Comparison of ENCODE assay signal across 13 cellular contexts in genomic region chr2:21042708-21042957, GRCh38. TPM values are rescaled to one million over a fixed set of nuclear protein-coding genes. Genes with fewer than 3 reads are reported as not detected.
DNase-seq lines count a peak whose midpoint lies in the region; ATAC-seq, FAIRE-seq and TF ChIP-seq lines count a peak whose summit lies in the region.
"Had no signal": no experiment of that assay in that cellular context is flagged by ENCODE, and none has a peak within 500 bp of the region (broad histone marks: within the 10 kb centered on the region; RNA-seq: fewer than 3 reads in every experiment).

No MANE protein-coding gene starts in this region.

- CTCF ChIA-PET in WTC11 (lab: Charles Lee), result interaction anchor here (0.5 to 4.4 kb wide), 12 partner anchors 10 to 432 kb away, joined by 3 to 42 read pairs (median 4); partner anchors contain the start of gene TDRD15

- no peaks in the 10 kb centered on the region for H3K9me3 ChIP-seq in heart left ventricle
- H3K9me3 ChIP-seq in hepatocyte (ENCODE audit: low read depth), result no peaks in the 10 kb centered on the region
- no peaks in the 10 kb centered on the region for H3K9me3 ChIP-seq in tibial nerve

- H3K79me2 ChIP-seq in hepatocyte, result no peaks in the 10 kb centered on the region

- peaks cover 16% of the 10 kb centered on the region for H3K27me3 Mint-ChIP-seq in WTC11 (ENCODE audit: low read depth)

- no peak overlapping the region for H3K27ac Mint-ChIP-seq in WTC11

- H3K4me1 ChIP-seq in heart left ventricle (peaks cover 0 to 22% (median 8%) of the 10 kb centered on the region in 12 donors), hepatocyte (ENCODE audit: insufficient read depth) (peaks cover 6% of the 10 kb centered on the region), tibial nerve (peaks cover 0 to 43% (median 11%) of the 10 kb centered on the region in 4 donors)

- WGBS in heart left ventricle, 4 donors, result 21 to 27% (median 22%) methylated on average over 5 of the region's 5 CpGs
- 21% methylated on average over 5 of the region's 5 CpGs for WGBS in hepatocyte (ENCODE audit: low lambda C conversion rate, missing lambda C conversion rate)
- 25 to 26% methylated on average over 5 of the region's 5 CpGs for WGBS in tibial nerve, 2 donors

- H3K27ac ChIP-seq in heart left ventricle, result peak overlapping the region in 11 of 12 donors; percentile 3 to 84 (median 50)
- H3K27ac ChIP-seq in hepatocyte, result peak overlapping the region; percentile 38
- peak overlapping the region in 3 of 4 donors; percentile 18 to 77 (median 24) for H3K27ac ChIP-seq in tibial nerve
- H3K27ac ChIP-seq: 22Rv1, GM23248 had no signal

- H2AFZ ChIP-seq in hepatocyte, result no peak overlapping the region
- H2AFZ ChIP-seq: GM23248 had no signal

- DNase-seq in heart left ventricle (no peak), Right ventricle myocardium inferior (ENCODE audit: missing footprints) (no peak), WTC11 (ENCODE audit: low spot score) (no peak), hepatocyte (ENCODE audit: low spot score) (no peak), tibial nerve (ENCODE audit: low spot score in 2 of 2) (no peak), DMS 273 (lab: John Stamatoyannopoulos, UW; ENCODE audit: unreplicated experiment) (no peak), D721Med (ENCODE audit: insufficient read length, low spot score) (no peak)

- ATAC-seq in heart left ventricle, result no peak
- ATAC-seq in Right ventricle myocardium inferior, result no peak
- ATAC-seq in WTC11, result no peak
- no peak for ATAC-seq in HG02885 (IDR thresholded peaks at IDR 0.05; ENCODE audit: poor library complexity, unreplicated experiment)

- H3K4me3 Mint-ChIP-seq in WTC11, result peak overlapping the region; percentile 94

- no peaks in the 10 kb centered on the region for H3K9me2 ChIP-seq in hepatocyte (replicated peaks; ENCODE audit: insufficient read depth)

- no peak for FAIRE-seq in D721Med (lab: Jason Lieb, UNC)

- no peak for TF ChIP-seq EP300 in tibial nerve (IDR thresholded peaks at IDR 0.05)

- H3K36me3 Mint-ChIP-seq in WTC11, result no peaks in the 10 kb centered on the region
- H3K36me3 Mint-ChIP-seq: CD4-positive, alpha-beta memory T cell had no signal

- no peaks in the 10 kb centered on the region for H3K36me3 ChIP-seq in heart left ventricle
- no peaks in the 10 kb centered on the region for H3K36me3 ChIP-seq in hepatocyte (replicated peaks; ENCODE audit: insufficient read depth, low read depth)
- no peaks in the 10 kb centered on the region for H3K36me3 ChIP-seq in tibial nerve

- H3K4me1 Mint-ChIP-seq in WTC11, result peaks cover 35% of the 10 kb centered on the region

- peaks cover 0 to 17% (median 0%) of the 10 kb centered on the region in 9 donors for H3K27me3 ChIP-seq in heart left ventricle
- H3K27me3 ChIP-seq in hepatocyte, result no peaks in the 10 kb centered on the region
- H3K27me3 ChIP-seq in tibial nerve, result no peaks in the 10 kb centered on the region

- no peaks in the 10 kb centered on the region for H3K9me3 Mint-ChIP-seq in WTC11
- H3K9me3 Mint-ChIP-seq: CD4-positive, alpha-beta memory T cell had no signal

- no peaks in the 10 kb centered on the region for H4K20me1 ChIP-seq in hepatocyte (ENCODE audit: insufficient read depth, poor library complexity, severe bottlenecking)

- no peak for TF ChIP-seq POLR2A in heart left ventricle (IDR thresholded peaks at IDR 0.05)
- no peak for TF ChIP-seq POLR2A in tibial nerve (IDR thresholded peaks at IDR 0.05)

- TF ChIP-seq CTCF in heart left ventricle (IDR thresholded peaks at IDR 0.05), result no peak
- no peak for TF ChIP-seq CTCF in WTC11 (IDR thresholded peaks at IDR 0.05)
- no peak for TF ChIP-seq CTCF in hepatocyte (IDR thresholded peaks at IDR 0.05; ENCODE audit: poor library complexity)
- TF ChIP-seq CTCF in tibial nerve (IDR thresholded peaks at IDR 0.05), result no peak
- TF ChIP-seq CTCF in D721Med (IDR thresholded peaks at IDR 0.05; ENCODE audit: insufficient read depth, missing control alignments), result no peak

- intact Hi-C loops in heart left ventricle (cut with DNase I), result loop anchor here (2.0 to 10.0 kb wide), 7 partner anchors 75 to 380 kb away; no protein-coding TSS in a partner anchor
- intact Hi-C loops in Right ventricle myocardium inferior (cut with DNase I), result no loop called here

- POLR2A ChIA-PET in WTC11 (lab: Charles Lee), result no interaction called here

- peak overlapping the region in 4 of 12 donors; percentile 32 to 38 (median 37) for H3K4me3 ChIP-seq in heart left ventricle
- no peak overlapping the region for H3K4me3 ChIP-seq in hepatocyte
- no peak overlapping the region for H3K4me3 ChIP-seq in tibial nerve
- H3K4me3 ChIP-seq: GM23248 had no signal

- peak overlapping the region; percentile 81 for H3K4me2 ChIP-seq in hepatocyte

TF ChIP-seq in WTC11, 78 proteins besides CTCF, POLR2A, EP300 and RAD21:
- TF ChIP-seq GRHL2 (CRISPR knock-in tag; IDR thresholded peaks at IDR 0.05; ENCODE audit: insufficient replicate concordance, severe bottlenecking) (no peak), ATF6 (CRISPR knock-in tag; IDR thresholded peaks at IDR 0.05) (no peak), FOXJ3 (CRISPR knock-in tag; IDR thresholded peaks at IDR 0.05; ENCODE audit: borderline replicate concordance) (no peak), RELA (CRISPR knock-in tag; IDR thresholded peaks at IDR 0.05; ENCODE audit: borderline replicate concordance) (no peak), ZNF425 (CRISPR knock-in tag; conservative IDR thresholded peaks at IDR 0.05) (no peak), CREM (CRISPR knock-in tag; IDR thresholded peaks at IDR 0.05) (no peak), ZNF317 (CRISPR knock-in tag; IDR thresholded peaks at IDR 0.05; ENCODE audit: borderline replicate concordance, low read depth) (no peak)

RNA-seq across cellular contexts. Expression of gene APOB, which starts 1.2 kb away (rescaled TPM):
- total RNA-seq in heart left ventricle (10 to 100 TPM in 6 of 9 donors, 1 to 10 TPM in 3; 4.3 to 55.6 (median 11.9) TPM), Right ventricle myocardium inferior (12.5 TPM), WTC11 (2021) (1.4 to 1.6 TPM (median 1.5 TPM) in 3 replicates), hepatocyte (804 and 814 TPM in 2 replicates), tibial nerve (1 to 10 TPM; 2.1 to 4.2 (median 2.9) TPM)
- polyA plus RNA-seq in heart left ventricle (1 to 10 TPM in 1 of 2 donors, under 1 TPM in 1; 0.72 to 2.3 TPM), hepatocyte (123 and 184 TPM in 2 replicates)
- total RNA-seq: CD4-positive, alpha-beta memory T cell; GM23248; LHCN-M2; PC-3 had no signal
- polyA plus RNA-seq: CD4-positive, alpha-beta memory T cell; GM23248 had no signal

Comparison
In these comparisons a context has a peak if more than half of its experiments do, and no peak if none do; other contexts are left out.
1. RNA of gene APOB, which starts 1.2 kb away (total RNA-seq): 804 to 814 TPM in hepatocyte; 12.5 TPM in Right ventricle myocardium inferior (single experiment), 4.3 to 55.6 TPM in heart left ventricle, 2.1 to 4.2 TPM in tibial nerve and 1.4 to 1.6 TPM in WTC11; every median in the first group is over 10 times any median in the second.
2. Peak in every context shown above with its lines, with median percentiles within 50 percentile points of each other: H3K27ac ChIP-seq.